1 cellular context compared by ENCODE assay signal in the genomic region with DNA sequence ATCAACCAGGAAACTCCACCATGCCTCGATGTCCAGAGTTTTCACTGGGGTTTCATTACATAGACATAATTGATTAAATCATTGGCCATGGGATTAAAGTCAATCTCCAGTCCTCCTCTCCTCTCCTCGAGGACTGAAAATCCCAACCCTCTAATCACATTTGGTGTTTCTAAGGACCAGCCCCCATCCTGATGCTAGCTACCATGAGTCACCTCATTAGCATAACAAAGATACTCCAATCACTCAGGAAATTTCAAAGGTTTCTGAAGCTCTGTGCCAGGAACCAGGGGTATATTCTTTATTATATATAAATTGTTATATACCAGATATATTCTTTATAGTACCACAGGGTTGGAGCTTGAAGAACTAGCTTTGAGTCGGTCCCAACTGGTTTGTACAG.
TF ChIP-seq lines count a peak whose summit lies in the region.

No MANE protein-coding gene starts in this region.

TF ChIP-seq in SK-N-SH, 30 proteins besides CTCF, POLR2A, EP300 and RAD21 (continued from another document):
- no peak for TF ChIP-seq POLR2AphosphoS5 (IDR thresholded peaks at IDR 0.05; ENCODE audit: low read depth, low read length)
- TF ChIP-seq GATA2 (CRISPR knock-in tag; IDR thresholded peaks at IDR 0.05), result no peak
- no peak for TF ChIP-seq RCOR1 (IDR thresholded peaks at IDR 0.05; ENCODE audit: low read length)
- TF ChIP-seq, protein P1, sequence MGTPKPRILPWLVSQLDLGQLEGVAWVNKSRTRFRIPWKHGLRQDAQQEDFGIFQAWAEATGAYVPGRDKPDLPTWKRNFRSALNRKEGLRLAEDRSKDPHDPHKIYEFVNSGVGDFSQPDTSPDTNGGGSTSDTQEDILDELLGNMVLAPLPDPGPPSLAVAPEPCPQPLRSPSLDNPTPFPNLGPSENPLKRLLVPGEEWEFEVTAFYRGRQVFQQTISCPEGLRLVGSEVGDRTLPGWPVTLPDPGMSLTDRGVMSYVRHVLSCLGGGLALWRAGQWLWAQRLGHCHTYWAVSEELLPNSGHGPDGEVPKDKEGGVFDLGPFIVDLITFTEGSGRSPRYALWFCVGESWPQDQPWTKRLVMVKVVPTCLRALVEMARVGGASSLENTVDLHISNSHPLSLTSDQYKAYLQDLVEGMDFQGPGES (IDR thresholded peaks at IDR 0.05; ENCODE audit: low read depth, low read length), result no peak
- TF ChIP-seq FOXM1 (IDR thresholded peaks at IDR 0.05; ENCODE audit: low read depth), result no peak
- TF ChIP-seq, protein P2, sequence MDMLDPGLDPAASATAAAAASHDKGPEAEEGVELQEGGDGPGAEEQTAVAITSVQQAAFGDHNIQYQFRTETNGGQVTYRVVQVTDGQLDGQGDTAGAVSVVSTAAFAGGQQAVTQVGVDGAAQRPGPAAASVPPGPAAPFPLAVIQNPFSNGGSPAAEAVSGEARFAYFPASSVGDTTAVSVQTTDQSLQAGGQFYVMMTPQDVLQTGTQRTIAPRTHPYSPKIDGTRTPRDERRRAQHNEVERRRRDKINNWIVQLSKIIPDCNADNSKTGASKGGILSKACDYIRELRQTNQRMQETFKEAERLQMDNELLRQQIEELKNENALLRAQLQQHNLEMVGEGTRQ (IDR thresholded peaks at IDR 0.05; ENCODE audit: borderline replicate concordance, low read depth, low read length), result no peak
- no peak for TF ChIP-seq TAF1 (IDR thresholded peaks at IDR 0.05; ENCODE audit: borderline replicate concordance, low read depth, low read length)
- no peak for TF ChIP-seq NRF1 (IDR thresholded peaks at IDR 0.05; ENCODE audit: low read depth, low read length)
- TF ChIP-seq CHD2 (IDR thresholded peaks at IDR 0.05; ENCODE audit: low read length, partially characterized antibody), result no peak
- TF ChIP-seq, protein P3, sequence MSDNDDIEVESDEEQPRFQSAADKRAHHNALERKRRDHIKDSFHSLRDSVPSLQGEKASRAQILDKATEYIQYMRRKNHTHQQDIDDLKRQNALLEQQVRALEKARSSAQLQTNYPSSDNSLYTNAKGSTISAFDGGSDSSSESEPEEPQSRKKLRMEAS (IDR thresholded peaks at IDR 0.05; ENCODE audit: low read depth), result no peak
- TF ChIP-seq, protein P4, sequence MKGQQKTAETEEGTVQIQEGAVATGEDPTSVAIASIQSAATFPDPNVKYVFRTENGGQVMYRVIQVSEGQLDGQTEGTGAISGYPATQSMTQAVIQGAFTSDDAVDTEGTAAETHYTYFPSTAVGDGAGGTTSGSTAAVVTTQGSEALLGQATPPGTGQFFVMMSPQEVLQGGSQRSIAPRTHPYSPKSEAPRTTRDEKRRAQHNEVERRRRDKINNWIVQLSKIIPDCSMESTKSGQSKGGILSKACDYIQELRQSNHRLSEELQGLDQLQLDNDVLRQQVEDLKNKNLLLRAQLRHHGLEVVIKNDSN (IDR thresholded peaks at IDR 0.05; ENCODE audit: borderline replicate concordance, low read depth), result no peak
- TF ChIP-seq, protein P5, sequence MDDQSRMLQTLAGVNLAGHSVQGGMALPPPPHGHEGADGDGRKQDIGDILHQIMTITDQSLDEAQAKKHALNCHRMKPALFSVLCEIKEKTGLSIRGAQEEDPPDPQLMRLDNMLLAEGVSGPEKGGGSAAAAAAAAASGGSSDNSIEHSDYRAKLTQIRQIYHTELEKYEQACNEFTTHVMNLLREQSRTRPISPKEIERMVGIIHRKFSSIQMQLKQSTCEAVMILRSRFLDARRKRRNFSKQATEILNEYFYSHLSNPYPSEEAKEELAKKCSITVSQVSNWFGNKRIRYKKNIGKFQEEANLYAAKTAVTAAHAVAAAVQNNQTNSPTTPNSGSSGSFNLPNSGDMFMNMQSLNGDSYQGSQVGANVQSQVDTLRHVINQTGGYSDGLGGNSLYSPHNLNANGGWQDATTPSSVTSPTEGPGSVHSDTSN (IDR thresholded peaks at IDR 0.05), result no peak
- no peak for TF ChIP-seq NFIC (IDR thresholded peaks at IDR 0.05; ENCODE audit: borderline replicate concordance)
- TF ChIP-seq, protein P6, sequence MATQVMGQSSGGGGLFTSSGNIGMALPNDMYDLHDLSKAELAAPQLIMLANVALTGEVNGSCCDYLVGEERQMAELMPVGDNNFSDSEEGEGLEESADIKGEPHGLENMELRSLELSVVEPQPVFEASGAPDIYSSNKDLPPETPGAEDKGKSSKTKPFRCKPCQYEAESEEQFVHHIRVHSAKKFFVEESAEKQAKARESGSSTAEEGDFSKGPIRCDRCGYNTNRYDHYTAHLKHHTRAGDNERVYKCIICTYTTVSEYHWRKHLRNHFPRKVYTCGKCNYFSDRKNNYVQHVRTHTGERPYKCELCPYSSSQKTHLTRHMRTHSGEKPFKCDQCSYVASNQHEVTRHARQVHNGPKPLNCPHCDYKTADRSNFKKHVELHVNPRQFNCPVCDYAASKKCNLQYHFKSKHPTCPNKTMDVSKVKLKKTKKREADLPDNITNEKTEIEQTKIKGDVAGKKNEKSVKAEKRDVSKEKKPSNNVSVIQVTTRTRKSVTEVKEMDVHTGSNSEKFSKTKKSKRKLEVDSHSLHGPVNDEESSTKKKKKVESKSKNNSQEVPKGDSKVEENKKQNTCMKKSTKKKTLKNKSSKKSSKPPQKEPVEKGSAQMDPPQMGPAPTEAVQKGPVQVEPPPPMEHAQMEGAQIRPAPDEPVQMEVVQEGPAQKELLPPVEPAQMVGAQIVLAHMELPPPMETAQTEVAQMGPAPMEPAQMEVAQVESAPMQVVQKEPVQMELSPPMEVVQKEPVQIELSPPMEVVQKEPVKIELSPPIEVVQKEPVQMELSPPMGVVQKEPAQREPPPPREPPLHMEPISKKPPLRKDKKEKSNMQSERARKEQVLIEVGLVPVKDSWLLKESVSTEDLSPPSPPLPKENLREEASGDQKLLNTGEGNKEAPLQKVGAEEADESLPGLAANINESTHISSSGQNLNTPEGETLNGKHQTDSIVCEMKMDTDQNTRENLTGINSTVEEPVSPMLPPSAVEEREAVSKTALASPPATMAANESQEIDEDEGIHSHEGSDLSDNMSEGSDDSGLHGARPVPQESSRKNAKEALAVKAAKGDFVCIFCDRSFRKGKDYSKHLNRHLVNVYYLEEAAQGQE (IDR thresholded peaks at IDR 0.05; ENCODE audit: low read depth, low read length), result no peak
- TF ChIP-seq GABPA (IDR thresholded peaks at IDR 0.05; ENCODE audit: low read depth), result no peak
